33 cellular contexts compared by ENCODE assay signal in genomic region chr1:56855190-56855589, GRCh38. TPM values are rescaled to one million over a fixed set of nuclear protein-coding genes. Genes with fewer than 3 reads are reported as not detected.
DNase-seq lines count a peak whose midpoint lies in the region; ATAC-seq, FAIRE-seq and TF ChIP-seq lines count a peak whose summit lies in the region.
"Had no signal": no experiment of that assay in that cellular context is flagged by ENCODE, and none has a peak within 500 bp of the region (broad histone marks: within the 10 kb centered on the region; RNA-seq: fewer than 3 reads in every experiment).

No MANE protein-coding gene starts in this region.

- no peaks in the 10 kb centered on the region for H3K9me3 Mint-ChIP-seq in GM23338
- H3K9me3 Mint-ChIP-seq: CD4-positive, alpha-beta memory T cell had no signal

- POLR2A ChIA-PET in HepG2 (lab: Yijun Ruan, JAX), result interaction anchor here (1.0 to 3.6 kb wide), 17 partner anchors 14 to 1426 kb away, joined by 3 to 63 read pairs (median 4); partner anchors contain the start of genes C8B and FYB2

- H3K27me3 ChIP-seq in GM23338 (ENCODE audit: insufficient read depth) (no peaks in the 10 kb centered on the region), duodenal mucosa (ENCODE audit: control insufficient read depth in 1 of 2, insufficient read depth in 2 of 2, low read length in 2 of 2) (no peaks in the 10 kb centered on the region), HepG2 (ENCODE audit: control insufficient read depth in 1 of 2, insufficient read depth in 2 of 2, low read length in 2 of 2) (no peaks in the 10 kb centered on the region), right lobe of liver (no peaks in the 10 kb centered on the region)
- H3K27me3 ChIP-seq: BE2C, BLaER1 had no signal

- H3K27ac Mint-ChIP-seq in GM23338, result 0 out of 2 replicates have a peak overlapping the region, but pooled peaks have one; percentile 17
- H3K27ac Mint-ChIP-seq: CD14-positive monocyte; CD4-positive, alpha-beta memory T cell; CD4-positive, CD25-positive, alpha-beta regulatory T cell; CD8-positive, alpha-beta memory T cell had no signal

- TF ChIP-seq CTCF in GM23338 (conservative IDR thresholded peaks at IDR 0.05; ENCODE audit: low read depth in 2 of 2), result no peak
- no peak for TF ChIP-seq CTCF in HepG2 (CRISPR knock-in tag; IDR thresholded peaks at IDR 0.05)
- no peak for TF ChIP-seq CTCF in right lobe of liver (IDR thresholded peaks at IDR 0.05)

- H3K4me1 Mint-ChIP-seq in GM23338, result peaks cover 4% of the 10 kb centered on the region
- H3K4me1 Mint-ChIP-seq: CD14-positive monocyte; CD4-positive, alpha-beta memory T cell; CD4-positive, CD25-positive, alpha-beta regulatory T cell; CD8-positive, alpha-beta memory T cell had no signal

- H3K9ac ChIP-seq in duodenal mucosa (ENCODE audit: low read depth in 1 of 2, low read length in 2 of 2) (no peak overlapping the region), HepG2 (ENCODE audit: insufficient read depth, low read depth, low read length) (peak overlapping the region; percentile 70)
- H3K9ac ChIP-seq: BLaER1 had no signal

- no peak overlapping the region for H2AFZ ChIP-seq in GM23338
- H2AFZ ChIP-seq in HepG2 (ENCODE audit: low read length), result no peak overlapping the region

- H3K27me3 Mint-ChIP-seq in GM23338 (ENCODE audit: insufficient read depth, low read depth, poor library complexity), result peaks cover 2% of the 10 kb centered on the region
- H3K27me3 Mint-ChIP-seq: CD4-positive, CD25-positive, alpha-beta regulatory T cell had no signal

- no peak overlapping the region for H3K4me3 Mint-ChIP-seq in GM23338
- H3K4me3 Mint-ChIP-seq: CD14-positive monocyte; CD4-positive, alpha-beta memory T cell; CD4-positive, CD25-positive, alpha-beta regulatory T cell; CD8-positive, alpha-beta memory T cell had no signal

- ATAC-seq in GM23338 (no peak), HepG2 (no peak), right lobe of liver (peak; percentile 31 to 52 (median 34)), GM18519 (IDR thresholded peaks at IDR 0.05; ENCODE audit: low FRiP score, unreplicated experiment) (no peak)
- ATAC-seq: GM12878 had no signal

- H3K79me2 ChIP-seq in GM23338 (replicated peaks; ENCODE audit: insufficient read depth) (no peaks in the 10 kb centered on the region), HepG2 (ENCODE audit: insufficient read depth, low read length) (peaks cover 17% of the 10 kb centered on the region)

- H3K4me3 ChIP-seq in GM23338 (no peak overlapping the region), duodenal mucosa (ENCODE audit: low read depth in 1 of 2, low read length in 2 of 2) (peak overlapping the region; percentile 11), HepG2 (replicated peaks in 1 of 3; ENCODE audit: insufficient read depth in 1 of 3, low read depth in 2 of 3, low read length in 3 of 3) (peak overlapping the region; percentile 46 to 62 (median 49); a peak in 5 of 6 replicates), right lobe of liver (peak overlapping the region; percentile 37 to 59 (median 55))
- H3K4me3 ChIP-seq: BLaER1, GM12878 had no signal

- H3K9me2 ChIP-seq in GM23338 (ENCODE audit: insufficient read depth), result peaks cover 2% of the 10 kb centered on the region

- BruUV-seq in HepG2 (replicated peaks; lab: Mats Ljungman, UMichigan), result no TSS peak

- H3K36me3 ChIP-seq in GM23338 (ENCODE audit: insufficient read depth), result no peaks in the 10 kb centered on the region
- no peaks in the 10 kb centered on the region for H3K36me3 ChIP-seq in duodenal mucosa (ENCODE audit: control insufficient read depth in 1 of 2, insufficient read depth in 2 of 2, low read length in 2 of 2)
- no peaks in the 10 kb centered on the region for H3K36me3 ChIP-seq in HepG2 (replicated peaks in 1 of 2; ENCODE audit: control insufficient read depth in 1 of 2, insufficient read depth in 2 of 2, low read length in 2 of 2)
- H3K36me3 ChIP-seq in right lobe of liver, result no peaks in the 10 kb centered on the region
- H3K36me3 ChIP-seq: BE2C, BLaER1 had no signal

- H3K4me1 ChIP-seq in GM23338 (ENCODE audit: insufficient read depth) (peaks cover 7% of the 10 kb centered on the region), duodenal mucosa (ENCODE audit: control insufficient read depth in 1 of 2, insufficient read depth in 2 of 2, low read length in 2 of 2) (peaks cover 11 to 25% of the 10 kb centered on the region in 2 donors), HepG2 (ENCODE audit: insufficient read depth, low read length) (peaks cover 79% of the 10 kb centered on the region), right lobe of liver (peaks cover 0 to 25% (median 5%) of the 10 kb centered on the region in 4 donors)
- H3K4me1 ChIP-seq: BE2C had no signal

- no peaks in the 10 kb centered on the region for H3K9me3 ChIP-seq in duodenal mucosa (ENCODE audit: control insufficient read depth in 1 of 2, low read length in 2 of 2)
- no peaks in the 10 kb centered on the region for H3K9me3 ChIP-seq in HepG2 (ENCODE audit: low read length)
- H3K9me3 ChIP-seq in right lobe of liver, result no peaks in the 10 kb centered on the region
- H3K9me3 ChIP-seq: BE2C, BLaER1 had no signal

- H3K4me2 ChIP-seq in GM23338 (no peak overlapping the region), HepG2 (ENCODE audit: low read depth, low read length) (peak overlapping the region; percentile 87)
- H3K4me2 ChIP-seq: BLaER1 had no signal

- no peak for TF ChIP-seq RAD21 in HepG2 (CRISPR knock-in tag; IDR thresholded peaks at IDR 0.05)

- peak; percentile 30 for FAIRE-seq in HepG2 (lab: Jason Lieb, UNC)
- FAIRE-seq: A204.1, GM12878, GM12892, GM18507, GM19239 had no signal

- in situ Hi-C loops in HepG2 (cut with HindIII; ENCODE audit: extremely low pct_ligation_motif_present, low pct_unique_long_range_greater_than_20kb), result no loop called here

- no peaks in the 10 kb centered on the region for H3F3A ChIP-seq in GM23338 (replicated peaks; ENCODE audit: low read depth)

- intact Hi-C loops in HepG2 (cut with micrococcal nuclease; ENCODE audit: unreplicated experiment), result loop anchor here (1.0 to 2.0 kb wide), 2 partner anchors 111 to 206 kb away; partner anchors contain the start of gene C8B
- intact Hi-C loops in right lobe of liver (cut with DNase I), result no loop called here

- H3K27ac ChIP-seq in GM23338 (ENCODE audit: low read depth), result no peak overlapping the region
- no peak overlapping the region for H3K27ac ChIP-seq in duodenal mucosa (ENCODE audit: low read depth, low read length)
- peak overlapping the region; percentile 89 for H3K27ac ChIP-seq in HepG2 (ENCODE audit: extremely low read length, insufficient read depth, low read length)
- peak overlapping the region; percentile 81 to 94 (median 84) for H3K27ac ChIP-seq in right lobe of liver
- H3K27ac ChIP-seq: BLaER1 had no signal

- 0% methylated on average over 1 of the region's 1 CpG for WGBS in HepG2 (ENCODE audit: low lambda C conversion rate)
- WGBS in right lobe of liver (ENCODE audit: insufficient coverage, low coverage, low lambda C conversion rate, missing lambda C conversion rate), result 29% methylated on average over 1 of the region's 1 CpG

- CTCF ChIA-PET in HepG2 (lab: Yijun Ruan, JAX; ENCODE audit: low intra/inter-chr PET ratio, low total read pairs), result no interaction called here

- TF ChIP-seq EP300 in HepG2 (IDR thresholded peaks at IDR 0.05; ENCODE audit: low read depth in 2 of 2, low read length in 2 of 2) (no peak), HepG2 (CRISPR knock-in tag; IDR thresholded peaks at IDR 0.05; ENCODE audit: borderline replicate concordance) (no peak)

- H4K20me1 ChIP-seq in GM23338 (replicated peaks; ENCODE audit: insufficient read depth) (no peaks in the 10 kb centered on the region), HepG2 (ENCODE audit: insufficient read depth, low read length) (no peaks in the 10 kb centered on the region)
- H4K20me1 ChIP-seq: BLaER1 had no signal

- no peak for DNase-seq in GM23338 (ENCODE audit: low spot score)
- DNase-seq in HepG2 (ENCODE audit: low spot score), result no peak
- no peak for DNase-seq in right lobe of liver
- DNase-seq in NCI-H1092 treated with DMSO at 0.1 percent for 48 hours (lab: John Stamatoyannopoulos, UW), result no peak
- DNase-seq in Kasumi-1 (lab: John Stamatoyannopoulos, UW), result no peak
- DNase-seq: 8988T; ACHN; BE2C; C1 segment of cervical spinal cord; CD4-positive, alpha-beta memory T cell; CD4-positive, CD25-positive, alpha-beta regulatory T cell; CD8-positive, alpha-beta memory T cell; COR-L47; DMS 273 treated with DMSO at 0.1 percent for 48 hours; DMS153; DMS53; DMS79; DND-41; EL; GDM1 had no signal

- no peaks in the 10 kb centered on the region for H3K36me3 Mint-ChIP-seq in GM23338 (ENCODE audit: low read depth)
- H3K36me3 Mint-ChIP-seq: CD14-positive monocyte; CD4-positive, alpha-beta memory T cell; CD4-positive, CD25-positive, alpha-beta regulatory T cell; CD8-positive, alpha-beta memory T cell had no signal

- TF ChIP-seq POLR2A in HepG2 (IDR thresholded peaks at IDR 0.05; ENCODE audit: insufficient read depth in 1 of 2, low read depth in 2 of 2, low read length in 2 of 2) (no peak), right lobe of liver (IDR thresholded peaks at IDR 0.05) (no peak)

RNA-seq across cellular contexts. Expression of gene C8A, which starts 0.6 kb away (rescaled TPM):
- total RNA-seq in GM23338 (2014; rRNA removed; shearing (Covaris generic)), result not detected in 2 replicates
- polyA plus RNA-seq in GM23338 (2016; fragmentation: Nextera tagmentation; extraction: Ambion mirVana), result not detected in 2 replicates
- 8.6 and 15.0 TPM in 2 replicates for total RNA-seq in HepG2 (2016; rRNA removed; fragmentation: Illumina TruSeq; extraction: Trizol)
- total RNA-seq in HepG2 (2016; cell fraction: cytosol; rRNA removed; fragmentation: Illumina TruSeq; extraction: Trizol; ENCODE audit: low read depth), result 1.9 and 2.2 TPM in 2 replicates
- 8.1 and 16.4 TPM in 2 replicates for total RNA-seq in HepG2 (2016; cell fraction: insoluble cytoplasmic fraction; rRNA removed; fragmentation: Illumina TruSeq; extraction: Trizol)
- 2.2 and 2.8 TPM in 2 replicates for total RNA-seq in HepG2 (2016; cell fraction: membrane; rRNA removed; fragmentation: Illumina TruSeq; extraction: Trizol)
- total RNA-seq in HepG2 (2016; cell fraction: nucleus; rRNA removed; fragmentation: Illumina TruSeq; extraction: Trizol), result 18.2 and 18.5 TPM in 2 replicates
- 10.5 and 13.9 TPM in 2 replicates for polyA plus RNA-seq in HepG2 (2011; rRNA removed)
- 7.0 and 11.2 TPM in 2 replicates for polyA plus RNA-seq in HepG2 (2011; cell fraction: cytosol; rRNA removed)
- polyA plus RNA-seq in HepG2 (2011; cell fraction: nucleus; rRNA removed), result 11.8 and 19.3 TPM in 2 replicates
- 13.4 and 17.8 TPM in 2 replicates for polyA plus RNA-seq in HepG2 (2012)
- 0.87 and 1.2 TPM in 2 replicates for polyA plus RNA-seq in HepG2 (2016; cell fraction: cytosol; fragmentation: Illumina TruSeq; extraction: Trizol; ENCODE audit: low read depth)
- polyA plus RNA-seq in HepG2 (2016; cell fraction: insoluble cytoplasmic fraction; fragmentation: Illumina TruSeq; extraction: Trizol; ENCODE audit: low read depth), result 5.5 and 7.6 TPM in 2 replicates
- polyA plus RNA-seq in HepG2 (2016; cell fraction: membrane; fragmentation: Illumina TruSeq; extraction: Trizol; ENCODE audit: low read depth), result 1.2 and 1.7 TPM in 2 replicates
- polyA plus RNA-seq in HepG2 (2016; cell fraction: nucleus; fragmentation: Illumina TruSeq; extraction: Trizol; ENCODE audit: insufficient read depth, low read depth), result 16.2 and 17.1 TPM in 2 replicates
- polyA minus RNA-seq in HepG2 (2011; rRNA and poly(A)+ RNA removed; ENCODE audit: low replicate concordance), result 9.1 TPM in 1 of 2 replicates, not detected in the other
- polyA minus RNA-seq in HepG2 (2011; cell fraction: cytosol; rRNA and poly(A)+ RNA removed), result 3.6 and 6.2 TPM in 2 replicates
- polyA minus RNA-seq in HepG2 (2011; cell fraction: nucleus; rRNA and poly(A)+ RNA removed), result 12.5 and 18.2 TPM in 2 replicates
- total RNA-seq in right lobe of liver, result 100 to 1,000 TPM; 177 to 432 (median 299) TPM
- total RNA-seq: A673; CD4-positive, alpha-beta memory T cell; CD4-positive, CD25-positive, alpha-beta regulatory T cell; CD8-positive, alpha-beta memory T cell; Daoy; G401; GM12878 had no signal
- polyA plus RNA-seq: AG04450; CD14-positive monocyte; CD4-positive, alpha-beta memory T cell; CD4-positive, CD25-positive, alpha-beta regulatory T cell; CD8-positive, alpha-beta memory T cell; GM12878 had no signal

RNA-seq across cellular contexts. Expression of gene FYB2, which starts 36.0 kb away (rescaled TPM):
- not detected in 2 replicates for total RNA-seq in GM23338 (2014; rRNA removed; shearing (Covaris generic))
- polyA plus RNA-seq in GM23338 (2016; fragmentation: Nextera tagmentation; extraction: Ambion mirVana) (0.39 TPM in 1 of 2 replicates, not detected in the other), HepG2 (2011; rRNA removed) (0.97 and 1.2 TPM in 2 replicates)
- total RNA-seq in HepG2 (2016; rRNA removed; fragmentation: Illumina TruSeq; extraction: Trizol) (1.4 and 2.7 TPM in 2 replicates), right lobe of liver (10 to 100 TPM; 11.2 to 27.5 (median 16.1) TPM)
- total RNA-seq in HepG2 (2016; cell fraction: cytosol; rRNA removed; fragmentation: Illumina TruSeq; extraction: Trizol; ENCODE audit: low read depth), result 1.7 and 2.4 TPM in 2 replicates
- total RNA-seq in HepG2 (2016; cell fraction: insoluble cytoplasmic fraction; rRNA removed; fragmentation: Illumina TruSeq; extraction: Trizol), result 1.5 and 3.1 TPM in 2 replicates
- 1.2 and 2.0 TPM in 2 replicates for total RNA-seq in HepG2 (2016; cell fraction: membrane; rRNA removed; fragmentation: Illumina TruSeq; extraction: Trizol)
- total RNA-seq in HepG2 (2016; cell fraction: nucleus; rRNA removed; fragmentation: Illumina TruSeq; extraction: Trizol), result 11.1 and 11.4 TPM in 2 replicates
- polyA plus RNA-seq in HepG2 (2011; cell fraction: cytosol; rRNA removed), result 0.26 and 0.27 TPM in 2 replicates
- polyA plus RNA-seq in HepG2 (2011; cell fraction: nucleus; rRNA removed), result 2.6 and 2.8 TPM in 2 replicates
- polyA plus RNA-seq in HepG2 (2012), result 1.1 and 3.2 TPM in 2 replicates
- polyA plus RNA-seq in HepG2 (2016; cell fraction: cytosol; fragmentation: Illumina TruSeq; extraction: Trizol; ENCODE audit: low read depth), result 0.27 and 0.46 TPM in 2 replicates
- polyA plus RNA-seq in HepG2 (2016; cell fraction: insoluble cytoplasmic fraction; fragmentation: Illumina TruSeq; extraction: Trizol; ENCODE audit: low read depth), result 1.7 and 2.0 TPM in 2 replicates
- 0.68 and 0.72 TPM in 2 replicates for polyA plus RNA-seq in HepG2 (2016; cell fraction: membrane; fragmentation: Illumina TruSeq; extraction: Trizol; ENCODE audit: low read depth)
- polyA plus RNA-seq in HepG2 (2016; cell fraction: nucleus; fragmentation: Illumina TruSeq; extraction: Trizol; ENCODE audit: insufficient read depth, low read depth), result 20.1 and 21.0 TPM in 2 replicates
- polyA minus RNA-seq in HepG2 (2011; rRNA and poly(A)+ RNA removed; ENCODE audit: low replicate concordance), result 0.46 TPM in 1 of 2 replicates, not detected in the other
- not detected in 2 replicates for polyA minus RNA-seq in HepG2 (2011; cell fraction: cytosol; rRNA and poly(A)+ RNA removed)
- polyA minus RNA-seq in HepG2 (2011; cell fraction: nucleus; rRNA and poly(A)+ RNA removed), result 4.2 and 6.5 TPM in 2 replicates
- total RNA-seq: CD4-positive, alpha-beta memory T cell; CD4-positive, CD25-positive, alpha-beta regulatory T cell; CD8-positive, alpha-beta memory T cell; Daoy; G401 had no signal
- polyA plus RNA-seq: AG04450; CD14-positive monocyte; CD4-positive, alpha-beta memory T cell; CD4-positive, CD25-positive, alpha-beta regulatory T cell; CD8-positive, alpha-beta memory T cell had no signal

Comparison
In these comparisons a context has a peak if more than half of its experiments do, and no peak if none do; other contexts are left out.
1. ATAC-seq: peak in right lobe of liver (4 of 4); none in GM23338 (single experiment), HepG2 (single experiment) and GM18519 (single experiment).
2. H3K27ac ChIP-seq: peak in HepG2 (single experiment) and right lobe of liver (3 of 3); none in GM23338 (single experiment) and duodenal mucosa (single experiment).